In genomic region chr1:110339040-110339426, GRCh38 we compare ENCODE assay signal across 1 cellular context.
TF ChIP-seq lines count a peak whose summit lies in the region.

A gene with protein sequence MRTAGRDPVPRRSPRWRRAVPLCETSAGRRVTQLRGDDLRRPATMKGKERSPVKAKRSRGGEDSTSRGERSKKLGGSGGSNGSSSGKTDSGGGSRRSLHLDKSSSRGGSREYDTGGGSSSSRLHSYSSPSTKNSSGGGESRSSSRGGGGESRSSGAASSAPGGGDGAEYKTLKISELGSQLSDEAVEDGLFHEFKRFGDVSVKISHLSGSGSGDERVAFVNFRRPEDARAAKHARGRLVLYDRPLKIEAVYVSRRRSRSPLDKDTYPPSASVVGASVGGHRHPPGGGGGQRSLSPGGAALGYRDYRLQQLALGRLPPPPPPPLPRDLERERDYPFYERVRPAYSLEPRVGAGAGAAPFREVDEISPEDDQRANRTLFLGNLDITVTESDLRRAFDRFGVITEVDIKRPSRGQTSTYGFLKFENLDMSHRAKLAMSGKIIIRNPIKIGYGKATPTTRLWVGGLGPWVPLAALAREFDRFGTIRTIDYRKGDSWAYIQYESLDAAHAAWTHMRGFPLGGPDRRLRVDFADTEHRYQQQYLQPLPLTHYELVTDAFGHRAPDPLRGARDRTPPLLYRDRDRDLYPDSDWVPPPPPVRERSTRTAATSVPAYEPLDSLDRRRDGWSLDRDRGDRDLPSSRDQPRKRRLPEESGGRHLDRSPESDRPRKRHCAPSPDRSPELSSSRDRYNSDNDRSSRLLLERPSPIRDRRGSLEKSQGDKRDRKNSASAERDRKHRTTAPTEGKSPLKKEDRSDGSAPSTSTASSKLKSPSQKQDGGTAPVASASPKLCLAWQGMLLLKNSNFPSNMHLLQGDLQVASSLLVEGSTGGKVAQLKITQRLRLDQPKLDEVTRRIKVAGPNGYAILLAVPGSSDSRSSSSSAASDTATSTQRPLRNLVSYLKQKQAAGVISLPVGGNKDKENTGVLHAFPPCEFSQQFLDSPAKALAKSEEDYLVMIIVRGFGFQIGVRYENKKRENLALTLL (plus strand): TSS chr1:110339377. CDS start chr1:110339406, 29 bp downstream.

TF ChIP-seq in K562, 482 proteins besides CTCF, POLR2A, EP300 and RAD21 (continued from another document and continues in another):
- TF ChIP-seq, protein P1, sequence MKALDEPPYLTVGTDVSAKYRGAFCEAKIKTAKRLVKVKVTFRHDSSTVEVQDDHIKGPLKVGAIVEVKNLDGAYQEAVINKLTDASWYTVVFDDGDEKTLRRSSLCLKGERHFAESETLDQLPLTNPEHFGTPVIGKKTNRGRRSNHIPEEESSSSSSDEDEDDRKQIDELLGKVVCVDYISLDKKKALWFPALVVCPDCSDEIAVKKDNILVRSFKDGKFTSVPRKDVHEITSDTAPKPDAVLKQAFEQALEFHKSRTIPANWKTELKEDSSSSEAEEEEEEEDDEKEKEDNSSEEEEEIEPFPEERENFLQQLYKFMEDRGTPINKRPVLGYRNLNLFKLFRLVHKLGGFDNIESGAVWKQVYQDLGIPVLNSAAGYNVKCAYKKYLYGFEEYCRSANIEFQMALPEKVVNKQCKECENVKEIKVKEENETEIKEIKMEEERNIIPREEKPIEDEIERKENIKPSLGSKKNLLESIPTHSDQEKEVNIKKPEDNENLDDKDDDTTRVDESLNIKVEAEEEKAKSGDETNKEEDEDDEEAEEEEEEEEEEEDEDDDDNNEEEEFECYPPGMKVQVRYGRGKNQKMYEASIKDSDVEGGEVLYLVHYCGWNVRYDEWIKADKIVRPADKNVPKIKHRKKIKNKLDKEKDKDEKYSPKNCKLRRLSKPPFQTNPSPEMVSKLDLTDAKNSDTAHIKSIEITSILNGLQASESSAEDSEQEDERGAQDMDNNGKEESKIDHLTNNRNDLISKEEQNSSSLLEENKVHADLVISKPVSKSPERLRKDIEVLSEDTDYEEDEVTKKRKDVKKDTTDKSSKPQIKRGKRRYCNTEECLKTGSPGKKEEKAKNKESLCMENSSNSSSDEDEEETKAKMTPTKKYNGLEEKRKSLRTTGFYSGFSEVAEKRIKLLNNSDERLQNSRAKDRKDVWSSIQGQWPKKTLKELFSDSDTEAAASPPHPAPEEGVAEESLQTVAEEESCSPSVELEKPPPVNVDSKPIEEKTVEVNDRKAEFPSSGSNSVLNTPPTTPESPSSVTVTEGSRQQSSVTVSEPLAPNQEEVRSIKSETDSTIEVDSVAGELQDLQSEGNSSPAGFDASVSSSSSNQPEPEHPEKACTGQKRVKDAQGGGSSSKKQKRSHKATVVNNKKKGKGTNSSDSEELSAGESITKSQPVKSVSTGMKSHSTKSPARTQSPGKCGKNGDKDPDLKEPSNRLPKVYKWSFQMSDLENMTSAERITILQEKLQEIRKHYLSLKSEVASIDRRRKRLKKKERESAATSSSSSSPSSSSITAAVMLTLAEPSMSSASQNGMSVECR (CRISPR knock-in tag; IDR thresholded peaks at IDR 0.05) = 0 out of 2 replicates have a peak, but pooled peaks have one; percentile 52
- TF ChIP-seq POLR2H (tag; IDR thresholded peaks at IDR 0.05; ENCODE audit: low read depth) = peak; percentile 92; the same call in 1 of the 2 replicates
- TF ChIP-seq, protein P2, sequence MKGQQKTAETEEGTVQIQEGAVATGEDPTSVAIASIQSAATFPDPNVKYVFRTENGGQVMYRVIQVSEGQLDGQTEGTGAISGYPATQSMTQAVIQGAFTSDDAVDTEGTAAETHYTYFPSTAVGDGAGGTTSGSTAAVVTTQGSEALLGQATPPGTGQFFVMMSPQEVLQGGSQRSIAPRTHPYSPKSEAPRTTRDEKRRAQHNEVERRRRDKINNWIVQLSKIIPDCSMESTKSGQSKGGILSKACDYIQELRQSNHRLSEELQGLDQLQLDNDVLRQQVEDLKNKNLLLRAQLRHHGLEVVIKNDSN (CRISPR knock-in tag; IDR thresholded peaks at IDR 0.05) = peak; percentile 96
- no peak for TF ChIP-seq TGIF2 (CRISPR knock-in tag; IDR thresholded peaks at IDR 0.05)
- TF ChIP-seq SP2 (IDR thresholded peaks at IDR 0.05; ENCODE audit: extremely low read depth, low read depth, low read length, poor library complexity, severe bottlenecking) = peak; percentile 76
- peak; percentile 85 for TF ChIP-seq GATA2 (CRISPR knock-in tag; IDR thresholded peaks at IDR 0.05)
- TF ChIP-seq NEUROD1 (IDR thresholded peaks at IDR 0.05; ENCODE audit: borderline replicate concordance, low read depth, low read length, partially characterized antibody) = peak; percentile 92
- peak; percentile 88 for TF ChIP-seq E2F8 (IDR thresholded peaks at IDR 0.05; ENCODE audit: low read depth, partially characterized antibody)
- no peak for TF ChIP-seq SNIP1 (IDR thresholded peaks at IDR 0.05; ENCODE audit: low read depth)
- TF ChIP-seq ZNF551 (CRISPR knock-in tag; IDR thresholded peaks at IDR 0.05) = no peak
- TF ChIP-seq CREB5 (CRISPR knock-in tag; IDR thresholded peaks at IDR 0.05) = no peak
- no peak for TF ChIP-seq TCF7 (IDR thresholded peaks at IDR 0.05; ENCODE audit: borderline replicate concordance)
- TF ChIP-seq RNF2 (IDR thresholded peaks at IDR 0.05) = no peak
- no peak for TF ChIP-seq HNRNPH1 (optimal IDR thresholded peaks at IDR 0.05; ENCODE audit: low read depth, low read length)
- no peak for TF ChIP-seq POLR2AphosphoS2 (IDR thresholded peaks at IDR 0.05; ENCODE audit: low read length)
- no peak for TF ChIP-seq SPI1 (IDR thresholded peaks at IDR 0.05; ENCODE audit: borderline replicate concordance, low read depth, low read length)
- TF ChIP-seq FOXM1 (IDR thresholded peaks at IDR 0.05; ENCODE audit: low read depth) = peak; percentile 97
- no peak for TF ChIP-seq FOXM1 (CRISPR knock-in tag; IDR thresholded peaks at IDR 0.05; ENCODE audit: low read depth)
- no peak for TF ChIP-seq ILK (tag; IDR thresholded peaks at IDR 0.05; ENCODE audit: borderline replicate concordance, low read depth)
- TF ChIP-seq AFF1 (IDR thresholded peaks at IDR 0.05; ENCODE audit: low read depth in 1 of 2, partially characterized antibody in 2 of 2) = peak in 1 of 2 experiments; percentile 96
- no peak for TF ChIP-seq TEAD4 (IDR thresholded peaks at IDR 0.05; ENCODE audit: low read length)
- TF ChIP-seq TEAD4 (CRISPR knock-in tag; IDR thresholded peaks at IDR 0.05; ENCODE audit: borderline replicate concordance) = no peak
- TF ChIP-seq, protein P3, sequence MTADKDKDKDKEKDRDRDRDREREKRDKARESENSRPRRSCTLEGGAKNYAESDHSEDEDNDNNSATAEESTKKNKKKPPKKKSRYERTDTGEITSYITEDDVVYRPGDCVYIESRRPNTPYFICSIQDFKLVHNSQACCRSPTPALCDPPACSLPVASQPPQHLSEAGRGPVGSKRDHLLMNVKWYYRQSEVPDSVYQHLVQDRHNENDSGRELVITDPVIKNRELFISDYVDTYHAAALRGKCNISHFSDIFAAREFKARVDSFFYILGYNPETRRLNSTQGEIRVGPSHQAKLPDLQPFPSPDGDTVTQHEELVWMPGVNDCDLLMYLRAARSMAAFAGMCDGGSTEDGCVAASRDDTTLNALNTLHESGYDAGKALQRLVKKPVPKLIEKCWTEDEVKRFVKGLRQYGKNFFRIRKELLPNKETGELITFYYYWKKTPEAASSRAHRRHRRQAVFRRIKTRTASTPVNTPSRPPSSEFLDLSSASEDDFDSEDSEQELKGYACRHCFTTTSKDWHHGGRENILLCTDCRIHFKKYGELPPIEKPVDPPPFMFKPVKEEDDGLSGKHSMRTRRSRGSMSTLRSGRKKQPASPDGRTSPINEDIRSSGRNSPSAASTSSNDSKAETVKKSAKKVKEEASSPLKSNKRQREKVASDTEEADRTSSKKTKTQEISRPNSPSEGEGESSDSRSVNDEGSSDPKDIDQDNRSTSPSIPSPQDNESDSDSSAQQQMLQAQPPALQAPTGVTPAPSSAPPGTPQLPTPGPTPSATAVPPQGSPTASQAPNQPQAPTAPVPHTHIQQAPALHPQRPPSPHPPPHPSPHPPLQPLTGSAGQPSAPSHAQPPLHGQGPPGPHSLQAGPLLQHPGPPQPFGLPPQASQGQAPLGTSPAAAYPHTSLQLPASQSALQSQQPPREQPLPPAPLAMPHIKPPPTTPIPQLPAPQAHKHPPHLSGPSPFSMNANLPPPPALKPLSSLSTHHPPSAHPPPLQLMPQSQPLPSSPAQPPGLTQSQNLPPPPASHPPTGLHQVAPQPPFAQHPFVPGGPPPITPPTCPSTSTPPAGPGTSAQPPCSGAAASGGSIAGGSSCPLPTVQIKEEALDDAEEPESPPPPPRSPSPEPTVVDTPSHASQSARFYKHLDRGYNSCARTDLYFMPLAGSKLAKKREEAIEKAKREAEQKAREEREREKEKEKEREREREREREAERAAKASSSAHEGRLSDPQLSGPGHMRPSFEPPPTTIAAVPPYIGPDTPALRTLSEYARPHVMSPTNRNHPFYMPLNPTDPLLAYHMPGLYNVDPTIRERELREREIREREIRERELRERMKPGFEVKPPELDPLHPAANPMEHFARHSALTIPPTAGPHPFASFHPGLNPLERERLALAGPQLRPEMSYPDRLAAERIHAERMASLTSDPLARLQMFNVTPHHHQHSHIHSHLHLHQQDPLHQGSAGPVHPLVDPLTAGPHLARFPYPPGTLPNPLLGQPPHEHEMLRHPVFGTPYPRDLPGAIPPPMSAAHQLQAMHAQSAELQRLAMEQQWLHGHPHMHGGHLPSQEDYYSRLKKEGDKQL (CRISPR knock-in tag; IDR thresholded peaks at IDR 0.05; ENCODE audit: borderline replicate concordance) = no peak
- no peak for TF ChIP-seq SRSF7 (optimal IDR thresholded peaks at IDR 0.05; ENCODE audit: low read depth, low read length)
- TF ChIP-seq ZNF699 (CRISPR knock-in tag; IDR thresholded peaks at IDR 0.05; ENCODE audit: insufficient replicate concordance) = no peak
